In the genomic region with DNA sequence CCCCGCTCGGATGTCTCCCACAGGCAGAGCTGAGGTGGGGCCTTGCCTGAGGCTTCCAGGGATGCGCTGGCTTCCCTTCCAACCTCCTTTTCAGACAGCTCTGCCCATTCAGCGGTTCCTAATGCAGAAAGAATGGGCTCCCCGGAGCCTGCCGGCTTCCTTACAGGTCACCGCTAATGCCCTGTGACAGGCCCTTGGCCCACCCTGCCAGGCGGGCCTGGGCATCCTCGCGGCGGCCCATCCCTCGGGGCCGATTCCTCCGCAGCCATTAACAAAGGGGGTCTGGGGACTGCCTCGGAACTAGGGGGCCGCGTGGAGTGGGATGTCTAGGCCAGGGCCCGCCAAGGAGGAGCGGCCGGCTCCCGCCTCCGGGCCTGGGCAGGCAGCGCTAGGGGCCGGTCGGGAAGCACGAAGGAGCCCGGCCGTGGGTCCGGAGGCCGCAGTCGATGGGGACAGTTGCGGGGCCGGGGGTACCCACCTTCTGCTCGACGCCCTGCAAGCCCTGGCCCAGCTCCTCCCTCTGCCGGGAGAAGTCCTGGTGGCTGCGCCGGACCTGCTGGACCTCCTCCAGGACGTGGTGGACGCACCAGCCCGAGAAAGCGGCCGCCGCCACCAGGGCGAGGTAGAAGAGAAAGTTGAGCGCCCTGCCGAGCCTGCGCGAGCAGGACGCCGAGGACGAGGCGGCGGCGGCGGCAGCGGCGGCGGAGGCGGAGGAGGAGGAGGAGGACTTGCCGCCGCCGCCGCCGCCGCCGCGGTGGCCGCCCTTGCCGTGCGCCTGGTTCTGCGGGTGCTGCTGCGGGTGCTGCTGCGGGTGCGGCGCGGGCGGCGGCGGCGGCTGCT, we compare ENCODE assay signal across 8 cellular contexts. TPM values are rescaled to one million over a fixed set of nuclear protein-coding genes. Genes with fewer than 3 reads are reported as not detected.
DNase-seq lines count a peak whose midpoint lies in the region; ATAC-seq lines count a peak whose summit lies in the region.

No MANE protein-coding gene starts in this region.

- H3K27me3 ChIP-seq in HAP-1 (ENCODE audit: low read depth) (no peaks in the 10 kb centered on the region), mucosa of stomach (ENCODE audit: control insufficient read depth, insufficient read depth, low read length) (no peaks in the 10 kb centered on the region)

- in situ Hi-C loops in HAP-1 (cut with MboI; ENCODE audit: low sequenced_read_pairs): no loop called here

- peak; percentile 70 for DNase-seq in ELR (ENCODE audit: low read depth)
- peak in 1 of 2 experiments; percentile 57 for DNase-seq in HAP-1 (ENCODE audit: low spot score in 2 of 2)
- peak; percentile 62 for DNase-seq in NCI-H2227 (lab: John Stamatoyannopoulos, UW; ENCODE audit: unreplicated experiment)
- peak; percentile 56 to 69 for DNase-seq in activated T-cell treated with anti-CD3 and anti-CD28 coated beads, Interleukin-2, amount 50 U/mL, for 48 hours
- DNase-seq in substantia nigra (lab: John Stamatoyannopoulos, UW): peak in 29 of 49 donors; percentile 10 to 78 (median 26)
- no peak for DNase-seq in NCI-H128 (lab: John Stamatoyannopoulos, UW; ENCODE audit: unreplicated experiment)

- H3K9ac ChIP-seq in mucosa of stomach (ENCODE audit: low read length): peak overlapping the region; percentile 94

- peak overlapping the region; percentile 61 for H3K27ac ChIP-seq in substantia nigra (ENCODE audit: low read depth, low read length, poor library complexity, severe bottlenecking)

- peak overlapping the region; percentile 73 for H3K4me3 ChIP-seq in HAP-1
- H3K4me3 ChIP-seq in mucosa of stomach (ENCODE audit: low read length): peak overlapping the region; percentile 70

- peaks cover 21% of the 10 kb centered on the region for H3K36me3 ChIP-seq in HAP-1 (replicated peaks)
- no peaks in the 10 kb centered on the region for H3K36me3 ChIP-seq in mucosa of stomach (ENCODE audit: control insufficient read depth, insufficient read depth, low read length)

- H3K4me1 ChIP-seq in HAP-1: peaks cover 32% of the 10 kb centered on the region
- H3K4me1 ChIP-seq in mucosa of stomach (ENCODE audit: control insufficient read depth, insufficient read depth, low read length): peaks cover 46% of the 10 kb centered on the region

- no peaks in the 10 kb centered on the region for H3K9me3 ChIP-seq in HAP-1
- no peaks in the 10 kb centered on the region for H3K9me3 ChIP-seq in mucosa of stomach (ENCODE audit: control insufficient read depth, low read length)

- ATAC-seq in esophagus mucosa: peak; percentile 4

RNA-seq across cellular contexts. Expression of gene CKAP4, which starts 0.7 kb away (rescaled TPM):
- 87.3 TPM for total RNA-seq in esophagus mucosa

RNA-seq across cellular contexts. Expression of gene TCP11L2, which starts 55.4 kb away (rescaled TPM):
- total RNA-seq in esophagus mucosa: 35.3 TPM
